ENCODE assay signal across 6 cellular contexts in the genomic region with DNA sequence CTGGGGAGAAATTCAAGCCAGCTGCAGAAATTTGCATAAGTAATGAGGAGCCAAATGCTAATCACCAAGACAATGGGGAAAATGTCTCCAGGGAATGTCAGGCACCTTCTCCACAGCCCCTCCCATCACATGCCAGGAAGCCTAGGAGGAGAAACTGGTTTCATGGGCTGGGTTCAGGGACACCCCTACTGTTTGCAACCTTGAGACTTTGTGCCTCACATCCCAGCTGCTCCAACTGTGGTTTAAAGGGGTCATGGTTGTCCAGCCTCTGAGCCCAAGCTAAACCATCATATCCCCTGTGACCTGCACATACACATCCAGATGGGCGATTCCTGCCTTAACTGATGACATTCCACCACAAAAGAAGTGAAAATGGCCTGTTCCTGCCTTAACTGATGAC.
A peak's percentile ranks its signal among the peaks of the same experiment; 100 is the strongest.
DNase-seq lines count a peak whose midpoint lies in the region; ATAC-seq and TF ChIP-seq lines count a peak whose summit lies in the region.
"Not testable (repeated sequence)": the region's sequence is repeated elsewhere in the genome, so short reads cannot be mapped to it uniquely, and the experiment has no call there.

No MANE protein-coding gene starts in this region.

- not testable (repeated sequence) for H3K9me3 ChIP-seq in HUES6 (ENCODE audit: control insufficient read depth, insufficient read depth, low read depth, low read length); iPS-15b (ENCODE audit: control insufficient read depth, insufficient read depth, low read length)

- CTCF ChIA-PET in WTC11 (lab: Charles Lee) = interaction anchor here (1.7 kb wide), 1 partner anchor 10 kb away, joined by 3 read pairs; no protein-coding TSS in a partner anchor

- peaks cover 32% of the 10 kb centered on the region for H3K4me1 Mint-ChIP-seq in GM23338
- peaks cover 43% of the 10 kb centered on the region for H3K4me1 Mint-ChIP-seq in WTC11

- H3K9ac ChIP-seq in HUES6 (ENCODE audit: low read length) (peak overlapping the region; percentile 99), iPS-15b (ENCODE audit: low read depth, low read length) (peak overlapping the region; percentile 66)

- TF ChIP-seq CTCF in GM23338 (conservative IDR thresholded peaks at IDR 0.05; ENCODE audit: low read depth in 2 of 2); WTC11 (IDR thresholded peaks at IDR 0.05): not testable (repeated sequence)

- not testable (repeated sequence) for H3K27me3 ChIP-seq in GM23338 (ENCODE audit: insufficient read depth); HUES6 (ENCODE audit: control insufficient read depth, insufficient read depth, low read length); iPS-15b (ENCODE audit: control insufficient read depth, insufficient read depth, low read length)

- not testable (repeated sequence) for H4K20me1 ChIP-seq in GM23338 (replicated peaks; ENCODE audit: insufficient read depth)

- peaks cover 11% of the 10 kb centered on the region for H3K27me3 Mint-ChIP-seq in GM23338 (ENCODE audit: insufficient read depth, low read depth, poor library complexity)
- H3K27me3 Mint-ChIP-seq in WTC11 (ENCODE audit: low read depth) = not testable (repeated sequence)

- H3K4me3 ChIP-seq in GM23338 = peak overlapping the region; percentile 56
- H3K4me3 ChIP-seq in HUES6 (ENCODE audit: low read depth, low read length) = peak overlapping the region; percentile 84
- peak overlapping the region; percentile 60 for H3K4me3 ChIP-seq in iPS-15b (ENCODE audit: low read depth, low read length)

- H2AFZ ChIP-seq in GM23338 = not testable (repeated sequence)

- not testable (repeated sequence) for H3K4me3 Mint-ChIP-seq in GM23338, WTC11

- H3K79me2 ChIP-seq in GM23338 (replicated peaks; ENCODE audit: insufficient read depth) = peaks cover 43% of the 10 kb centered on the region

- H3K36me3 ChIP-seq in GM23338 (ENCODE audit: insufficient read depth) = not testable (repeated sequence)
- peaks cover 30% of the 10 kb centered on the region for H3K36me3 ChIP-seq in HUES6 (ENCODE audit: control insufficient read depth, insufficient read depth, low read length)
- peaks cover 11% of the 10 kb centered on the region for H3K36me3 ChIP-seq in iPS-15b (ENCODE audit: control insufficient read depth, insufficient read depth, low read length)

- not testable (repeated sequence) for H3K9me2 ChIP-seq in GM23338 (ENCODE audit: insufficient read depth)

- H3K9me3 Mint-ChIP-seq in GM23338, WTC11: not testable (repeated sequence)

- H3K4me1 ChIP-seq in GM23338 (ENCODE audit: insufficient read depth) (peaks cover 51% of the 10 kb centered on the region), HUES6 (ENCODE audit: control insufficient read depth, insufficient read depth, low read length) (peaks cover 55% of the 10 kb centered on the region), iPS-15b (ENCODE audit: control insufficient read depth, insufficient read depth, low read length) (peaks cover 28% of the 10 kb centered on the region)

- H3K36me3 Mint-ChIP-seq in GM23338 (ENCODE audit: low read depth); WTC11: not testable (repeated sequence)

- peak overlapping the region; percentile 78; the same call in 1 of the 2 replicates for H3K4me2 ChIP-seq in GM23338

- not testable (repeated sequence) for H3K27ac Mint-ChIP-seq in GM23338, WTC11

- H3F3A ChIP-seq in GM23338 (replicated peaks; ENCODE audit: low read depth) = not testable (repeated sequence)

- DNase-seq in GM23338 (ENCODE audit: low spot score) (peak; percentile 94), WTC11 (ENCODE audit: low spot score) (peak; percentile 73), iPS DF 19.7 (ENCODE audit: low read depth, low spot score) (peak; percentile 97), iPS-NIHi7 (ENCODE audit: extremely low spot score) (peak; percentile 54)

- POLR2A ChIA-PET in WTC11 (lab: Charles Lee) = interaction anchor here (0.6 to 1.2 kb wide), 2 partner anchors 114 to 259 kb away, joined by 6 to 11 read pairs; partner anchors contain the start of gene GULP1

- ATAC-seq in GM23338 (peak; percentile 93), WTC11 (peak; percentile 85)

- H3K27ac ChIP-seq in GM23338 (ENCODE audit: low read depth) = peak overlapping the region; percentile 100
- peak overlapping the region; percentile 99 for H3K27ac ChIP-seq in HUES6 (ENCODE audit: low read depth, low read length)

TF ChIP-seq in GM23338, 12 proteins besides CTCF, POLR2A, EP300 and RAD21 (continues in another document):
- TF ChIP-seq NANOG (IDR thresholded peaks at IDR 0.05; ENCODE audit: borderline replicate concordance) = peak; percentile 70; the same call in 1 of the 2 replicates
- TF ChIP-seq POLR2AphosphoS5 (IDR thresholded peaks at IDR 0.05; ENCODE audit: low read depth) = peak; percentile 39; the same call in 1 of the 2 replicates

TF ChIP-seq in WTC11, 78 proteins besides CTCF, POLR2A, EP300 and RAD21 (continues in another document):
- peak; percentile 22; the same call in 1 of the 2 replicates for TF ChIP-seq ZNF423 (CRISPR knock-in tag; IDR thresholded peaks at IDR 0.05)
- TF ChIP-seq, protein P1, sequence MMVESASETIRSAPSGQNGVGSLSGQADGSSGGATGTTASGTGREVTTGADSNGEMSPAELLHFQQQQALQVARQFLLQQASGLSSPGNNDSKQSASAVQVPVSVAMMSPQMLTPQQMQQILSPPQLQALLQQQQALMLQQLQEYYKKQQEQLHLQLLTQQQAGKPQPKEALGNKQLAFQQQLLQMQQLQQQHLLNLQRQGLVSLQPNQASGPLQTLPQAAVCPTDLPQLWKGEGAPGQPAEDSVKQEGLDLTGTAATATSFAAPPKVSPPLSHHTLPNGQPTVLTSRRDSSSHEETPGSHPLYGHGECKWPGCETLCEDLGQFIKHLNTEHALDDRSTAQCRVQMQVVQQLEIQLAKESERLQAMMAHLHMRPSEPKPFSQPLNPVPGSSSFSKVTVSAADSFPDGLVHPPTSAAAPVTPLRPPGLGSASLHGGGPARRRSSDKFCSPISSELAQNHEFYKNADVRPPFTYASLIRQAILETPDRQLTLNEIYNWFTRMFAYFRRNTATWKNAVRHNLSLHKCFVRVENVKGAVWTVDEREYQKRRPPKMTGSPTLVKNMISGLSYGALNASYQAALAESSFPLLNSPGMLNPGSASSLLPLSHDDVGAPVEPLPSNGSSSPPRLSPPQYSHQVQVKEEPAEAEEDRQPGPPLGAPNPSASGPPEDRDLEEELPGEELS (CRISPR knock-in tag; IDR thresholded peaks at IDR 0.05) = peak; percentile 30; the same call in 1 of the 2 replicates
- TF ChIP-seq AFF4 (CRISPR knock-in tag; IDR thresholded peaks at IDR 0.05; ENCODE audit: borderline replicate concordance) = peak; percentile 31; the same call in 1 of the 2 replicates
- 0 out of 2 replicates have a peak, but pooled peaks have one; percentile 8 for TF ChIP-seq ETV6 (CRISPR knock-in tag; IDR thresholded peaks at IDR 0.05)
- peak; percentile 35; the same call in 1 of the 2 replicates for TF ChIP-seq EMX1 (CRISPR knock-in tag; IDR thresholded peaks at IDR 0.05)
- TF ChIP-seq FOXK1 (CRISPR knock-in tag; IDR thresholded peaks at IDR 0.05) = peak; percentile 43; the same call in 1 of the 2 replicates
- TF ChIP-seq TEAD1 (CRISPR knock-in tag; IDR thresholded peaks at IDR 0.05) = peak; percentile 94; the same call in 1 of the 2 replicates

Comparison
In these comparisons a context has a peak if more than half of its experiments do, and no peak if none do; other contexts are left out.
1. Peak in every context shown above with its lines: DNase-seq, ATAC-seq, H3K4me3 ChIP-seq and H3K27ac ChIP-seq.